Comparison of ENCODE assay signal across 1 cellular context in genomic region chr11:93735627-93736026, GRCh38.
TF ChIP-seq lines count a peak whose summit lies in the region.

No MANE protein-coding gene starts in this region.

TF ChIP-seq in GM12878, 131 proteins besides CTCF, POLR2A, EP300 and RAD21:
- no peak for TF ChIP-seq YY1 (IDR thresholded peaks at IDR 0.05; ENCODE audit: low read depth, low read length)
- TF ChIP-seq POLR2AphosphoS5 (IDR thresholded peaks at IDR 0.05; ENCODE audit: low read length), result 0 out of 2 replicates have a peak, but pooled peaks have one; percentile 3
- TF ChIP-seq CHD4 (IDR thresholded peaks at IDR 0.05), result no peak
